11 cellular contexts compared by ENCODE assay signal in genomic region chr7:151696738-151697514, GRCh38.
A peak's percentile ranks its signal among the peaks of the same experiment; 100 is the strongest.
DNase-seq lines count a peak whose midpoint lies in the region; ATAC-seq, FAIRE-seq and TF ChIP-seq lines count a peak whose summit lies in the region.
"Had no signal": no experiment of that assay in that cellular context is flagged by ENCODE, and none has a peak within 500 bp of the region (broad histone marks: within the 10 kb centered on the region; RNA-seq: fewer than 3 reads in every experiment).

No MANE protein-coding gene starts in this region.

- H3K27ac Mint-ChIP-seq in osteocyte (ENCODE audit: unreplicated experiment) (no peak overlapping the region), HFFc6 (no peak overlapping the region)
- H3K27ac Mint-ChIP-seq: activated naive CD4-positive, alpha-beta T cell treated with anti-CD3 and anti-CD28 coated beads, Interleukin-2, amount 50 U/mL, for 24 hours had no signal

- H3K4me1 Mint-ChIP-seq in osteocyte (ENCODE audit: unreplicated experiment) (peaks cover 55% of the 10 kb centered on the region), HFFc6 (ENCODE audit: low read depth) (peaks cover 43% of the 10 kb centered on the region)

- peak; percentile 13 for TF ChIP-seq CTCF in osteocyte (IDR thresholded peaks at IDR 0.05)
- TF ChIP-seq CTCF in GM13976 (IDR thresholded peaks at IDR 0.05; ENCODE audit: borderline replicate concordance, control extremely low read depth, extremely low read depth, insufficient read depth, missing control alignments) = no peak
- no peak for TF ChIP-seq CTCF in HFFc6 (IDR thresholded peaks at IDR 0.05)

- no peaks in the 10 kb centered on the region for H3K27me3 Mint-ChIP-seq in osteocyte (ENCODE audit: unreplicated experiment)
- H3K27me3 Mint-ChIP-seq in HFFc6 (ENCODE audit: insufficient read depth) = no peaks in the 10 kb centered on the region; the same call in 1 of the 2 replicates
- H3K27me3 Mint-ChIP-seq: activated naive CD4-positive, alpha-beta T cell treated with anti-CD3 and anti-CD28 coated beads, Interleukin-2, amount 50 U/mL, for 24 hours had no signal

- TF ChIP-seq POLR2A in H54 (IDR thresholded peaks at IDR 0.05; ENCODE audit: low read depth, low read length) = no peak

- H3K27ac ChIP-seq in epithelial cell of prostate = peak overlapping the region; percentile 86

- in situ Hi-C loops in GM13976 (cut with MboI; ENCODE audit: low sequenced_read_pairs, unreplicated experiment) = no loop called here

- H3K4me3 Mint-ChIP-seq in osteocyte (ENCODE audit: unreplicated experiment) = no peak overlapping the region
- no peak overlapping the region for H3K4me3 Mint-ChIP-seq in HFFc6
- H3K4me3 Mint-ChIP-seq: activated naive CD4-positive, alpha-beta T cell treated with anti-CD3 and anti-CD28 coated beads, Interleukin-2, amount 50 U/mL, for 24 hours had no signal

- H3K9me3 Mint-ChIP-seq in osteocyte (ENCODE audit: unreplicated experiment) (no peaks in the 10 kb centered on the region), HFFc6 (no peaks in the 10 kb centered on the region)
- H3K9me3 Mint-ChIP-seq: activated naive CD4-positive, alpha-beta T cell treated with anti-CD3 and anti-CD28 coated beads, Interleukin-2, amount 50 U/mL, for 24 hours had no signal

- ATAC-seq in GM19455 (IDR thresholded peaks at IDR 0.05; ENCODE audit: unreplicated experiment) = no peak

- no peak for FAIRE-seq in H54 (lab: Jason Lieb, UNC)

- no peaks in the 10 kb centered on the region for H3K36me3 Mint-ChIP-seq in osteocyte (ENCODE audit: unreplicated experiment)
- no peaks in the 10 kb centered on the region for H3K36me3 Mint-ChIP-seq in HFFc6 (ENCODE audit: low read depth)

- peak; percentile 61 for DNase-seq in H54 (ENCODE audit: insufficient read length, low spot score)
- DNase-seq in NCI-H510A (lab: John Stamatoyannopoulos, UW) = peak; percentile 83
- no peak for DNase-seq in epithelial cell of prostate (ENCODE audit: low read depth, low spot score)
- no peak for DNase-seq in osteocyte (ENCODE audit: extremely low spot score, unreplicated experiment)
- no peak for DNase-seq in NCI-H1048 (lab: John Stamatoyannopoulos, UW)
- DNase-seq in GM13976 (ENCODE audit: low spot score) = no peak
- DNase-seq in HFFc6 = no peak
- DNase-seq: HCEC 1CT; stimulated activated CD4-positive, alpha-beta T cell treated with anti-CD3 and anti-CD28 coated beads, Interleukin-4, amount 100 ng/mL, for 1 hour had no signal

Comparison
In these comparisons a context has a peak if more than half of its experiments do, and no peak if none do; other contexts are left out.
1. DNase-seq: peak in H54 (single experiment) and NCI-H510A (single experiment); none in epithelial cell of prostate (single experiment), osteocyte (single experiment), NCI-H1048 (single experiment), GM13976 (single experiment) and HFFc6 (single experiment).